Comparison of ENCODE assay signal across 23 cellular contexts in genomic region chr9:12368569-12368968, GRCh38.
"Had no signal": no experiment of that assay in that cellular context is flagged by ENCODE, and none has a peak within 500 bp of the region (broad histone marks: within the 10 kb centered on the region; RNA-seq: fewer than 3 reads in every experiment).

No MANE protein-coding gene starts in this region.

- DNase-seq: effector CD8-positive, alpha-beta T cell; glutamatergic neuron; left colon; left ventricle myocardium superior; mesenchymal stem cell; naive B cell; posterior cingulate gyrus; stimulated activated CD4-positive, alpha-beta T cell treated with anti-CD3 and anti-CD28 coated beads, Interleukin-2, amount 100 ng/mL, for 24 hours; stimulated activated CD4-positive, alpha-beta T cell treated with anti-CD3 and anti-CD28 coated beads, Interleukin-4, amount 100 ng/mL, for 4 hours; stimulated activated naive B cell treated with anti-CD40 and anti-IgM and Interleukin-4, amounts not matched to agents 10 μg/mL and 1 μg/mL and 100 μg/mL, for 72 hours; stimulated activated naive CD8-positive, alpha-beta T cell treated with anti-CD3 and anti-CD28 coated beads, Interleukin-15, amount 100 ng/mL, for 72 hours; testis; upper lobe of right lung had no signal

- H3K27ac ChIP-seq: coronary artery, epithelial cell of prostate, esophagus muscularis mucosa, gastroesophageal sphincter, neutrophil, testis, tibial nerve, upper lobe of right lung, vagina had no signal

- H3K9me3 ChIP-seq: esophagus muscularis mucosa, gastroesophageal sphincter, neutrophil, testis, tibial nerve, upper lobe of right lung, vagina had no signal

- H3K4me1 Mint-ChIP-seq: naive B cell; nephron; stimulated activated naive B cell treated with anti-CD40 and anti-IgM and Interleukin-4, amounts not matched to agents 10 μg/mL and 1 μg/mL and 100 μg/mL, for 72 hours; stimulated activated naive CD8-positive, alpha-beta T cell treated with anti-CD3 and anti-CD28 coated beads, Interleukin-15, amount 100 ng/mL, for 72 hours had no signal

- H3K9me3 Mint-ChIP-seq: nephron; stimulated activated naive CD8-positive, alpha-beta T cell treated with anti-CD3 and anti-CD28 coated beads, Interleukin-15, amount 100 ng/mL, for 72 hours had no signal

- ATAC-seq: gastroesophageal sphincter; left colon; left ventricle myocardium superior; sciatic nerve; stimulated activated naive B cell treated with anti-CD40 and anti-IgM and Interleukin-4, amounts not matched to agents 10 μg/mL and 1 μg/mL and 100 μg/mL, for 72 hours; stimulated activated naive CD8-positive, alpha-beta T cell treated with anti-CD3 and anti-CD28 coated beads, Interleukin-15, amount 100 ng/mL, for 72 hours; upper lobe of right lung had no signal

- H3K27me3 ChIP-seq: esophagus muscularis mucosa, gastroesophageal sphincter, neutrophil, testis, tibial nerve, upper lobe of right lung, vagina had no signal

- H3K36me3 ChIP-seq: esophagus muscularis mucosa, gastroesophageal sphincter, neutrophil, tibial nerve, upper lobe of right lung, vagina had no signal

- H3K4me3 ChIP-seq: coronary artery, esophagus muscularis mucosa, gastroesophageal sphincter, lung, testis, tibial nerve, upper lobe of right lung, vagina had no signal

- H3K27me3 Mint-ChIP-seq: naive B cell; stimulated activated naive B cell treated with anti-CD40 and anti-IgM and Interleukin-4, amounts not matched to agents 10 μg/mL and 1 μg/mL and 100 μg/mL, for 72 hours; stimulated activated naive CD8-positive, alpha-beta T cell treated with anti-CD3 and anti-CD28 coated beads, Interleukin-15, amount 100 ng/mL, for 72 hours had no signal

- H3K27ac Mint-ChIP-seq: nephron; stimulated activated naive B cell treated with anti-CD40 and anti-IgM and Interleukin-4, amounts not matched to agents 10 μg/mL and 1 μg/mL and 100 μg/mL, for 72 hours; stimulated activated naive CD8-positive, alpha-beta T cell treated with anti-CD3 and anti-CD28 coated beads, Interleukin-15, amount 100 ng/mL, for 72 hours had no signal

- H3K36me3 Mint-ChIP-seq: naive B cell; stimulated activated naive B cell treated with anti-CD40 and anti-IgM and Interleukin-4, amounts not matched to agents 10 μg/mL and 1 μg/mL and 100 μg/mL, for 72 hours had no signal

- H3K4me3 Mint-ChIP-seq: naive B cell; nephron; stimulated activated naive B cell treated with anti-CD40 and anti-IgM and Interleukin-4, amounts not matched to agents 10 μg/mL and 1 μg/mL and 100 μg/mL, for 72 hours; stimulated activated naive CD8-positive, alpha-beta T cell treated with anti-CD3 and anti-CD28 coated beads, Interleukin-15, amount 100 ng/mL, for 72 hours had no signal

- H3K4me1 ChIP-seq: esophagus muscularis mucosa, gastroesophageal sphincter, testis, tibial nerve, upper lobe of right lung, vagina had no signal
